In the genomic region with DNA sequence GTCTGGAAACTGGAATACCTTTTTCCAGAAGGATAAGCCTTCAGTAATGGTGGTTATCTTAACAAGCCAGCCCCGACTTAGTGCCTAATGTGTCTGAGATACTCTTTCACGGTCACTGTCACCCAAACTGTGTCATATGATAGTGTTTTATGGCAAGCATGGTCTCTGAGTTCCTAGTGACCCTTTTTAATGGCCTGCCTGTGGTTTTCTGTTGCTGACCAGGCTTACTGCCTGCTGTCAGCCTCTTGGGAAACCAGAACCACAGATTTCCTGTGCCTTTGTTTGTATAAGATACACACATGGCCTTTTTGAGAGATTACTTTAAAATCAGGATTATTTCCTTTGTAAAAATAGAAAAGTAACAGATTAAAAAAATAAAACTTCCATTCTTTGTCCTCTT, we compare ENCODE assay signal across 9 cellular contexts. TPM values are rescaled to one million over a fixed set of nuclear protein-coding genes. Genes with fewer than 3 reads are reported as not detected.
A peak's percentile ranks its signal among the peaks of the same experiment; 100 is the strongest.
DNase-seq lines count a peak whose midpoint lies in the region; ATAC-seq and TF ChIP-seq lines count a peak whose summit lies in the region.
"Had no signal": no experiment of that assay in that cellular context is flagged by ENCODE, and none has a peak within 500 bp of the region (broad histone marks: within the 10 kb centered on the region; RNA-seq: fewer than 3 reads in every experiment).

No MANE protein-coding gene starts in this region.

- peak overlapping the region in 6 of 7 donors; percentile 50 to 84 (median 68) for H3K27ac Mint-ChIP-seq in CD14-positive monocyte

- H3K27me3 ChIP-seq in ascending aorta (no peaks in the 10 kb centered on the region), colonic mucosa (no peaks in the 10 kb centered on the region)

- DNase-seq in CD14-positive monocyte (ENCODE audit: low spot score) (no peak), ascending aorta (ENCODE audit: low spot score in 2 of 2) (no peak), colonic mucosa (no peak), caudate nucleus (lab: John Stamatoyannopoulos, UW) (no peak)
- DNase-seq: kidney had no signal

- no peak overlapping the region for H3K4me3 Mint-ChIP-seq in CD14-positive monocyte

- no peaks in the 10 kb centered on the region for H3K27me3 Mint-ChIP-seq in CD14-positive monocyte (ENCODE audit: low read depth in 3 of 3)

- H3K27ac ChIP-seq in ascending aorta, result peak overlapping the region; percentile 36 to 65
- peak overlapping the region; percentile 64 for H3K27ac ChIP-seq in mesodermal cell (ENCODE audit: low read depth, low read length, severe bottlenecking)
- no peak overlapping the region for H3K27ac ChIP-seq in colonic mucosa
- no peak overlapping the region for H3K27ac ChIP-seq in caudate nucleus (ENCODE audit: low read depth, low read length)

- peak; percentile 33 for ATAC-seq in HG02981 (IDR thresholded peaks at IDR 0.05; ENCODE audit: unreplicated experiment)
- no peak for ATAC-seq in HG03342 (IDR thresholded peaks at IDR 0.05; ENCODE audit: unreplicated experiment)
- ATAC-seq in GM18868 (IDR thresholded peaks at IDR 0.05; ENCODE audit: unreplicated experiment), result no peak

- peaks cover 13% of the 10 kb centered on the region for H3K4me1 Mint-ChIP-seq in CD14-positive monocyte

- no peaks in the 10 kb centered on the region for H3K9me3 ChIP-seq in ascending aorta
- H3K9me3 ChIP-seq in mesodermal cell (ENCODE audit: control insufficient read depth, low read length), result no peaks in the 10 kb centered on the region
- H3K9me3 ChIP-seq in colonic mucosa, result no peaks in the 10 kb centered on the region

- H3K9me3 Mint-ChIP-seq in CD14-positive monocyte, result no peaks in the 10 kb centered on the region

- intact Hi-C loops in CD14-positive monocyte (cut with micrococcal nuclease), result no loop called here
- intact Hi-C loops in ascending aorta (cut with DNase I), result no loop called here
- intact Hi-C loops in colonic mucosa (cut with DNase I), result no loop called here

- H3K4me1 ChIP-seq in ascending aorta (peaks cover 0 to 6% of the 10 kb centered on the region in 2 donors), mesodermal cell (ENCODE audit: control insufficient read depth, insufficient read depth, low read length, poor library complexity, severe bottlenecking) (peaks cover 9% of the 10 kb centered on the region), colonic mucosa (no peaks in the 10 kb centered on the region)

- H3K36me3 Mint-ChIP-seq in CD14-positive monocyte, result peaks cover 57 to 59% of the 10 kb centered on the region in 2 donors

- no peak overlapping the region for H3K9ac ChIP-seq in colonic mucosa (ENCODE audit: low read depth in 2 of 2, low read length in 2 of 2)

- no peak overlapping the region for H3K4me3 ChIP-seq in ascending aorta
- H3K4me3 ChIP-seq in mesodermal cell (ENCODE audit: extremely low read depth, insufficient read depth, low read length, poor library complexity, severe bottlenecking), result no peak overlapping the region
- no peak overlapping the region for H3K4me3 ChIP-seq in colonic mucosa

- H3K36me3 ChIP-seq in ascending aorta (peaks cover 8 to 25% of the 10 kb centered on the region in 2 donors), mesodermal cell (ENCODE audit: control insufficient read depth, insufficient read depth, low read length) (peaks cover 47% of the 10 kb centered on the region), colonic mucosa (no peaks in the 10 kb centered on the region)

- no peak for TF ChIP-seq CTCF in CD14-positive monocyte (IDR thresholded peaks at IDR 0.05)
- no peak for TF ChIP-seq CTCF in ascending aorta (IDR thresholded peaks at IDR 0.05)
- TF ChIP-seq CTCF in colonic mucosa (IDR thresholded peaks at IDR 0.05), result no peak

- 65 to 80% methylated on average over 1 to 2 of the region's 2 CpGs for WGBS in mesodermal cell (ENCODE audit: insufficient coverage in 2 of 2), 2 experiments

RNA-seq across cellular contexts. Expression of gene HPS3, which starts 22.4 kb away (rescaled TPM):
- 10 to 100 TPM; 34.8 to 35.8 TPM for polyA plus RNA-seq in CD14-positive monocyte
- 18.9 TPM for total RNA-seq in ascending aorta
- 36.7 TPM for polyA plus RNA-seq in mesodermal cell (2013, experiment 1 of 2)
- 39.2 TPM for polyA plus RNA-seq in mesodermal cell (2013, experiment 2 of 2)
- total RNA-seq in colonic mucosa, result 10 to 100 TPM; 15.8 to 19.5 TPM

Comparison
In these comparisons a context has a peak if more than half of its experiments do, and no peak if none do; other contexts are left out.
1. H3K27ac ChIP-seq: peak in ascending aorta (2 of 2) and mesodermal cell (single experiment); none in colonic mucosa (single experiment) and caudate nucleus (single experiment).